Comparison of ENCODE assay signal across 1 cellular context in genomic region chr12:57834086-57834876, GRCh38.
TF ChIP-seq lines count a peak whose summit lies in the region.

No MANE protein-coding gene starts in this region.

TF ChIP-seq in HepG2, 621 proteins besides CTCF, POLR2A, EP300 and RAD21:
- no peak for TF ChIP-seq ZNF468 (CRISPR knock-in tag; IDR thresholded peaks at IDR 0.05)
- no peak for TF ChIP-seq ZNF629 (CRISPR knock-in tag; conservative IDR thresholded peaks at IDR 0.05)
- TF ChIP-seq THAP8 (CRISPR knock-in tag; IDR thresholded peaks at IDR 0.05; ENCODE audit: borderline replicate concordance), result no peak
- no peak for TF ChIP-seq TMF1 (CRISPR knock-in tag; IDR thresholded peaks at IDR 0.05; ENCODE audit: low read depth)
- no peak for TF ChIP-seq DBP (CRISPR knock-in tag; IDR thresholded peaks at IDR 0.05; ENCODE audit: not compliant biosample characterization)
- TF ChIP-seq TCF7 (IDR thresholded peaks at IDR 0.05; ENCODE audit: low read depth), result no peak
